In the genomic region with DNA sequence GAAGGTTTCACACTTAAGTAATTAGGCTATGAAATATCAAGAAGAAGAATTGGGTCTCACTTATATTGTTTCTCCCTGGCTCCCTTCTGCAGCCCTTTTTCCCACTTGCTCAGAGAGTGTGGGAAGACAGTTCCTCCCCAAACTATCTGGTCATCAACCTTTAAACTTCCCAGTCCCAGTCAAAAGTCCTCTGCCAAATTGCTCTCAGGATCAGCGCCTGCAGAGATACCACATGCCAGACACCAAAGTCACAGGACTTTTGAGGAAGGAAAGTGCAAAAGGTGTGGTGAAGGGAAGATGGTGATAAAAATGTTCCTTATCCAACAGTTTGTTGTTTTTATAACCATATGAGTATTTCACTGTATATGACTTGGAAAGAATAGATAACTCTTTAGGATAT, we compare ENCODE assay signal across 21 cellular contexts. TPM values are rescaled to one million over a fixed set of nuclear protein-coding genes. Genes with fewer than 3 reads are reported as not detected.
DNase-seq lines count a peak whose midpoint lies in the region; ATAC-seq and TF ChIP-seq lines count a peak whose summit lies in the region.
"Had no signal": no experiment of that assay in that cellular context is flagged by ENCODE, and none has a peak within 500 bp of the region (broad histone marks: within the 10 kb centered on the region; RNA-seq: fewer than 3 reads in every experiment).

No MANE protein-coding gene starts in this region.

- no peak overlapping the region for H3K23ac ChIP-seq in mesendoderm (ENCODE audit: low read length)

- H4K8ac ChIP-seq in mesendoderm (ENCODE audit: low read depth, low read length), result no peak overlapping the region

- H2BK5ac ChIP-seq in mesendoderm (ENCODE audit: low read length), result no peak overlapping the region

- peaks cover 5% of the 10 kb centered on the region; the same call in 1 of the 2 replicates for H4K20me1 ChIP-seq in GM23338 (replicated peaks; ENCODE audit: insufficient read depth)
- H4K20me1 ChIP-seq: BLaER1 treated with 17β-estradiol and CSF1 and Interleukin-3, amounts not matched to agents 10 nM and 100 nM had no signal

- H3K27ac ChIP-seq in GM23338 (ENCODE audit: low read depth), result no peak overlapping the region
- no peak overlapping the region for H3K27ac ChIP-seq in mesendoderm (ENCODE audit: low read depth, low read length)
- no peak overlapping the region for H3K27ac ChIP-seq in naive thymus-derived CD4-positive, alpha-beta T cell (ENCODE audit: low read depth, low read length)
- H3K27ac ChIP-seq: A549; BLaER1 treated with 17β-estradiol and CSF1 and Interleukin-3, amounts not matched to agents 10 nM and 100 nM; GM23248 had no signal

- no peaks in the 10 kb centered on the region for H3K9me3 ChIP-seq in naive thymus-derived CD4-positive, alpha-beta T cell (ENCODE audit: control insufficient read depth in 2 of 3, low read length in 3 of 3)
- H3K9me3 ChIP-seq: A549, BE2C, HAP-1 had no signal

- no peak overlapping the region for H3K4ac ChIP-seq in mesendoderm (ENCODE audit: low read depth, low read length)

- peaks cover 4% of the 10 kb centered on the region; the same call in 2 of the 3 replicates for H3K36me3 Mint-ChIP-seq in GM23338 (ENCODE audit: low read depth)
- peaks cover 0 to 3% (median 0%) of the 10 kb centered on the region in 5 donors for H3K36me3 Mint-ChIP-seq in naive thymus-derived CD4-positive, alpha-beta T cell
- H3K36me3 Mint-ChIP-seq: CD14-positive monocyte; CD8-positive, alpha-beta memory T cell had no signal

- DNase-seq in GM23338 (ENCODE audit: low spot score) (no peak), cerebellar cortex (ENCODE audit: low spot score) (peak; percentile 41), mesendoderm (peak; percentile 77), NCI-H1092 treated with DMSO at 0.1 percent for 48 hours (lab: John Stamatoyannopoulos, UW) (no peak)
- DNase-seq in naive thymus-derived CD4-positive, alpha-beta T cell, result no peak
- DNase-seq: 8988T; ACHN; AML-193; BE2C; CD4-positive, alpha-beta T cell; CD8-positive, alpha-beta memory T cell; DMS 273 treated with DMSO at 0.1 percent for 48 hours; DMS79 treated with DMSO at 0.1 percent for 48 hours; GM23248; HFFc6 had no signal

- no peak overlapping the region for H3K9ac ChIP-seq in mesendoderm (ENCODE audit: low read length)
- H3K9ac ChIP-seq: BLaER1 treated with 17β-estradiol and CSF1 and Interleukin-3, amounts not matched to agents 10 nM and 100 nM; GM23248 had no signal

- H3K9me2 ChIP-seq in GM23338 (ENCODE audit: insufficient read depth), result peaks cover 4% of the 10 kb centered on the region; the same call in 1 of the 2 replicates

- ATAC-seq in GM23338, result no peak
- ATAC-seq in HG02981 (IDR thresholded peaks at IDR 0.05; ENCODE audit: unreplicated experiment), result no peak
- ATAC-seq in naive thymus-derived CD4-positive, alpha-beta T cell, result no peak
- ATAC-seq: A549 had no signal

- peaks cover 70% of the 10 kb centered on the region for H3K4me1 Mint-ChIP-seq in GM23338
- peaks cover 0 to 2% (median 0%) of the 10 kb centered on the region in 7 donors for H3K4me1 Mint-ChIP-seq in naive thymus-derived CD4-positive, alpha-beta T cell
- H3K4me1 Mint-ChIP-seq: CD14-positive monocyte; CD8-positive, alpha-beta memory T cell had no signal

- H3K4me2 ChIP-seq in GM23338, result no peak overlapping the region
- no peak overlapping the region for H3K4me2 ChIP-seq in mesendoderm (ENCODE audit: low read length)
- H3K4me2 ChIP-seq: A549; BLaER1 treated with 17β-estradiol and CSF1 and Interleukin-3, amounts not matched to agents 10 nM and 100 nM had no signal

- H3F3A ChIP-seq in GM23338 (replicated peaks; ENCODE audit: low read depth), result peaks cover 8% of the 10 kb centered on the region; the same call in 1 of the 2 replicates

- WGBS in mesendoderm (ENCODE audit: extremely low coverage, insufficient coverage, low lambda C conversion rate), result no CpG with 5 or more reads among the region's 1 CpG

- no peak overlapping the region for H2AK5ac ChIP-seq in mesendoderm (ENCODE audit: low read length)

- no peak overlapping the region for H2AFZ ChIP-seq in GM23338
- H2AFZ ChIP-seq: GM23248 had no signal

- no peak overlapping the region for H3K56ac ChIP-seq in mesendoderm (ENCODE audit: low read length)

- no peaks in the 10 kb centered on the region for H3K79me1 ChIP-seq in mesendoderm (ENCODE audit: low read length)

- H3K27me3 Mint-ChIP-seq in GM23338 (ENCODE audit: insufficient read depth, low read depth, poor library complexity), result peaks cover 10% of the 10 kb centered on the region
- H3K27me3 Mint-ChIP-seq in naive thymus-derived CD4-positive, alpha-beta T cell, result peaks cover 0 to 4% (median 0%) of the 10 kb centered on the region in 5 donors
- H3K27me3 Mint-ChIP-seq: CD4-positive, alpha-beta T cell; CD8-positive, alpha-beta memory T cell had no signal

- H3K4me1 ChIP-seq in GM23338 (ENCODE audit: insufficient read depth) (peaks cover 43% of the 10 kb centered on the region), mesendoderm (ENCODE audit: control insufficient read depth, low read depth, low read length) (no peaks in the 10 kb centered on the region)
- no peaks in the 10 kb centered on the region for H3K4me1 ChIP-seq in naive thymus-derived CD4-positive, alpha-beta T cell (ENCODE audit: control insufficient read depth in 2 of 2, insufficient read depth in 2 of 2, low read length in 2 of 2)
- H3K4me1 ChIP-seq: A549, BE2C had no signal

- POLR2A ChIA-PET in naive thymus-derived CD4-positive, alpha-beta T cell (lab: Charles Lee), result no interaction called here

- peak overlapping the region; percentile 18; the same call in 1 of the 2 replicates for H3K27ac Mint-ChIP-seq in GM23338
- H3K27ac Mint-ChIP-seq in naive thymus-derived CD4-positive, alpha-beta T cell, result no peak overlapping the region
- H3K27ac Mint-ChIP-seq: CD14-positive monocyte; CD4-positive, alpha-beta T cell; HFFc6 had no signal

- no peak overlapping the region for H2BK120ac ChIP-seq in mesendoderm (ENCODE audit: low read depth, low read length)

- H3K79me2 ChIP-seq in GM23338 (replicated peaks; ENCODE audit: insufficient read depth) (peaks cover 26% of the 10 kb centered on the region), mesendoderm (ENCODE audit: control insufficient read depth, insufficient read depth, low read length) (no peaks in the 10 kb centered on the region)

- H3K4me3 Mint-ChIP-seq in GM23338, result no peak overlapping the region
- no peak overlapping the region for H3K4me3 Mint-ChIP-seq in naive thymus-derived CD4-positive, alpha-beta T cell
- H3K4me3 Mint-ChIP-seq: CD14-positive monocyte; CD4-positive, alpha-beta T cell; CD8-positive, alpha-beta memory T cell; HFFc6 had no signal

- no peak overlapping the region for H3K18ac ChIP-seq in mesendoderm (ENCODE audit: low read length)

- no peak overlapping the region for H4K5ac ChIP-seq in mesendoderm (ENCODE audit: low read length)

- H3K9me3 Mint-ChIP-seq in GM23338, result no peaks in the 10 kb centered on the region
- peaks cover 0 to 9% (median 2%) of the 10 kb centered on the region in 11 donors for H3K9me3 Mint-ChIP-seq in naive thymus-derived CD4-positive, alpha-beta T cell

- no peaks in the 10 kb centered on the region for H3K36me3 ChIP-seq in GM23338 (ENCODE audit: insufficient read depth)
- H3K36me3 ChIP-seq in mesendoderm (ENCODE audit: control insufficient read depth, insufficient read depth, low read length), result no peaks in the 10 kb centered on the region
- no peaks in the 10 kb centered on the region for H3K36me3 ChIP-seq in naive thymus-derived CD4-positive, alpha-beta T cell (ENCODE audit: control insufficient read depth in 2 of 3, insufficient read depth in 3 of 3, low read length in 3 of 3)
- H3K36me3 ChIP-seq: BE2C; BLaER1 treated with 17β-estradiol and CSF1 and Interleukin-3, amounts not matched to agents 10 nM and 100 nM; HAP-1 had no signal

- CTCF ChIA-PET in naive thymus-derived CD4-positive, alpha-beta T cell (lab: Charles Lee), result no interaction called here

- no peaks in the 10 kb centered on the region for H3K27me3 ChIP-seq in GM23338 (ENCODE audit: insufficient read depth)
- no peaks in the 10 kb centered on the region for H3K27me3 ChIP-seq in mesendoderm (ENCODE audit: insufficient read depth, low read length, poor library complexity)
- H3K27me3 ChIP-seq in naive thymus-derived CD4-positive, alpha-beta T cell (ENCODE audit: control insufficient read depth in 2 of 2, insufficient read depth in 2 of 2, low read length in 2 of 2), result no peaks in the 10 kb centered on the region
- H3K27me3 ChIP-seq: BE2C; BLaER1 treated with 17β-estradiol and CSF1 and Interleukin-3, amounts not matched to agents 10 nM and 100 nM had no signal

- H2BK15ac ChIP-seq in mesendoderm (replicated peaks; ENCODE audit: low read depth), result no peak overlapping the region

- no peak for TF ChIP-seq CTCF in GM23338 (conservative IDR thresholded peaks at IDR 0.05; ENCODE audit: low read depth in 2 of 2)

- intact Hi-C loops in naive thymus-derived CD4-positive, alpha-beta T cell (cut with micrococcal nuclease), result no loop called here

- H3K4me3 ChIP-seq in GM23338, result no peak overlapping the region
- no peak overlapping the region for H3K4me3 ChIP-seq in mesendoderm (ENCODE audit: low read length)
- H3K4me3 ChIP-seq in naive thymus-derived CD4-positive, alpha-beta T cell (ENCODE audit: low read length), result no peak overlapping the region
- H3K4me3 ChIP-seq: A549; BLaER1 treated with 17β-estradiol and CSF1 and Interleukin-3, amounts not matched to agents 10 nM and 100 nM; GM23248; HAP-1 had no signal

RNA-seq across cellular contexts. Expression of a gene that starts 51.3 kb away (rescaled TPM):
- total RNA-seq in GM23338 (2014; rRNA removed; shearing (Covaris generic)), result 48.5 and 59.5 TPM in 2 replicates
- polyA plus RNA-seq in GM23338 (2016; fragmentation: Nextera tagmentation; extraction: Ambion mirVana), result 13.6 and 17.0 TPM in 2 replicates
- polyA plus RNA-seq in mesendoderm (2013, experiment 1 of 2), result 5.1 TPM
- 4.7 TPM for polyA plus RNA-seq in mesendoderm (2013, experiment 2 of 2)
- total RNA-seq in naive thymus-derived CD4-positive, alpha-beta T cell, result 1 to 10 TPM in 1 of 5 experiments, under 1 TPM in 1, not detected in 3; 0.32 to 1.0 TPM
- not detected for polyA plus RNA-seq in naive thymus-derived CD4-positive, alpha-beta T cell
- total RNA-seq: H4 had no signal

Comparison
In these comparisons a context has a peak if more than half of its experiments do, and no peak if none do; other contexts are left out.
1. DNase-seq: peak in cerebellar cortex (single experiment) and mesendoderm (single experiment); none in GM23338 (single experiment), NCI-H1092 treated with DMSO at 0.1 percent for 48 hours (single experiment) and naive thymus-derived CD4-positive, alpha-beta T cell (0 of 9).
2. RNA of a gene that starts 51.3 kb away (total RNA-seq): 48.5 to 59.5 TPM in GM23338; 0.32 to 1.0 TPM in naive thymus-derived CD4-positive, alpha-beta T cell; every median in the first group is over 10 times any median in the second.